15 cellular contexts compared by ENCODE assay signal in genomic region chr15:58064119-58065010, GRCh38. TPM values are rescaled to one million over a fixed set of nuclear protein-coding genes. Genes with fewer than 3 reads are reported as not detected.
DNase-seq lines count a peak whose midpoint lies in the region; ATAC-seq, FAIRE-seq and TF ChIP-seq lines count a peak whose summit lies in the region.
"Had no signal": no experiment of that assay in that cellular context is flagged by ENCODE, and none has a peak within 500 bp of the region (broad histone marks: within the 10 kb centered on the region; RNA-seq: fewer than 3 reads in every experiment).

No MANE protein-coding gene starts in this region.

- TF ChIP-seq CTCF in psoas muscle (IDR thresholded peaks at IDR 0.05) = no peak
- no peak for TF ChIP-seq CTCF in pancreas (IDR thresholded peaks at IDR 0.05)

- DNase-seq in T-helper 1 cell = no peak
- no peak for DNase-seq in T-cell
- DNase-seq in psoas muscle = no peak
- DNase-seq in pancreas = no peak
- no peak for DNase-seq in SHP77 treated with DMSO at 0.1 percent for 48 hours (lab: John Stamatoyannopoulos, UW)
- DNase-seq: erythroblast; stimulated activated CD4-positive, alpha-beta T cell treated with anti-CD3 and anti-CD28 coated beads, Interleukin-12 subunit alpha, Interleukin-12 subunit beta, amount 100 ng/mL, for 4 hours had no signal

- peak overlapping the region; percentile 17 for H3K27ac Mint-ChIP-seq in T-helper 1 cell treated with Interleukin-12 subunit alpha and Interleukin-12 subunit beta and Interleukin-4 antibody, amounts not matched to agents 30 μg/mL and 1 μg/mL, for 36 hours
- no peak overlapping the region for H3K27ac Mint-ChIP-seq in T-cell
- H3K27ac Mint-ChIP-seq: activated T-helper 2 cell treated with anti-CD3 and anti-CD28 coated beads, Interferon-gamma antibody, Interleukin-2, Interleukin-4, amounts not matched to agents 10 μg/mL and 5 μg/mL and 100 μg/mL, durations not matched to agents 14 hours and 24 hours and 36 hours had no signal

- H3K9me3 Mint-ChIP-seq in T-helper 1 cell treated with Interleukin-12 subunit alpha and Interleukin-12 subunit beta and Interleukin-4 antibody, amounts not matched to agents 30 μg/mL and 1 μg/mL, for 36 hours = no peaks in the 10 kb centered on the region
- peaks cover 0 to 6% (median 0%) of the 10 kb centered on the region in 3 donors for H3K9me3 Mint-ChIP-seq in T-cell
- H3K9me3 Mint-ChIP-seq: activated T-helper 2 cell treated with anti-CD3 and anti-CD28 coated beads, Interferon-gamma antibody, Interleukin-2, Interleukin-4, amounts not matched to agents 10 μg/mL and 5 μg/mL and 100 μg/mL, durations not matched to agents 14 hours and 24 hours and 36 hours; central memory CD8-positive, alpha-beta T cell had no signal

- ATAC-seq in T-cell (replicated peaks in 1 of 4) (no peak), psoas muscle (no peak), pancreas (no peak), GM21723 (IDR thresholded peaks at IDR 0.05; ENCODE audit: unreplicated experiment) (no peak)

- H3K4me3 Mint-ChIP-seq in T-helper 1 cell treated with Interleukin-12 subunit alpha and Interleukin-12 subunit beta and Interleukin-4 antibody, amounts not matched to agents 30 μg/mL and 1 μg/mL, for 36 hours = no peak overlapping the region
- peak overlapping the region in 2 of 3 donors; percentile 21 to 56 for H3K4me3 Mint-ChIP-seq in T-cell
- H3K4me3 Mint-ChIP-seq: central memory CD8-positive, alpha-beta T cell had no signal

- no peaks in the 10 kb centered on the region for H3K4me1 ChIP-seq in psoas muscle
- H3K4me1 ChIP-seq in pancreas = peaks cover 0 to 10% (median under 1%) of the 10 kb centered on the region in 3 donors

- CTCF ChIA-PET in T-cell (lab: Charles Lee) = interaction anchor here in 1 of 2 donors (0.6 kb wide), 1 partner anchor 631 kb away, joined by 3 read pairs; no protein-coding TSS in a partner anchor

- peaks cover 3 to 73% (median 9%) of the 10 kb centered on the region in 3 donors for H3K27me3 ChIP-seq in psoas muscle (ENCODE audit: insufficient read depth in 3 of 3, low read length in 2 of 3)
- H3K27me3 ChIP-seq in pancreas = peaks cover 0 to 31% (median 13%) of the 10 kb centered on the region in 4 donors

- WGBS in psoas muscle, 3 donors = 23 to 27% (median 24%) methylated on average over 23 of the region's 23 CpGs
- 24 to 30% methylated on average over 23 of the region's 23 CpGs for WGBS in pancreas, 2 donors

- peak overlapping the region; percentile 2; the same call in 1 of the 2 replicates for H3K4me3 ChIP-seq in iPS-18c (ENCODE audit: insufficient read depth, low read depth, low read length)
- H3K4me3 ChIP-seq in psoas muscle = peak overlapping the region; percentile 64
- peak overlapping the region in 2 of 4 donors; percentile 43 to 60 for H3K4me3 ChIP-seq in pancreas

- H3K27ac ChIP-seq in psoas muscle (no peak overlapping the region), pancreas (no peak overlapping the region)
- H3K27ac ChIP-seq: HL-60, tibial nerve had no signal

- POLR2A ChIA-PET in T-cell (lab: Charles Lee) = interaction anchor here in 1 of 2 donors (0.5 kb wide), 1 partner anchor 1617 kb away, joined by 5 read pairs; no protein-coding TSS in a partner anchor

- H3K36me3 ChIP-seq in psoas muscle (ENCODE audit: insufficient read depth in 1 of 2, low read depth in 1 of 2) (no peaks in the 10 kb centered on the region), pancreas (no peaks in the 10 kb centered on the region)
- H3K36me3 ChIP-seq: tibial nerve had no signal

- no peak for FAIRE-seq in pancreas (lab: Jason Lieb, UNC)

- H3K36me3 Mint-ChIP-seq in T-helper 1 cell treated with Interleukin-12 subunit alpha and Interleukin-12 subunit beta and Interleukin-4 antibody, amounts not matched to agents 30 μg/mL and 1 μg/mL, for 36 hours (ENCODE audit: low read depth) = no peaks in the 10 kb centered on the region
- H3K36me3 Mint-ChIP-seq in T-cell = no peaks in the 10 kb centered on the region

- H3K9me3 ChIP-seq in iPS-18c (ENCODE audit: control insufficient read depth, insufficient read depth, low read length) (no peaks in the 10 kb centered on the region), psoas muscle (no peaks in the 10 kb centered on the region), pancreas (no peaks in the 10 kb centered on the region)
- H3K9me3 ChIP-seq: tibial nerve had no signal

- H3K4me1 Mint-ChIP-seq in T-helper 1 cell treated with Interleukin-12 subunit alpha and Interleukin-12 subunit beta and Interleukin-4 antibody, amounts not matched to agents 30 μg/mL and 1 μg/mL, for 36 hours (ENCODE audit: low read depth) = peaks cover 6% of the 10 kb centered on the region
- H3K4me1 Mint-ChIP-seq in T-cell = peaks cover 6 to 14% (median 8%) of the 10 kb centered on the region in 3 donors

- intact Hi-C loops in psoas muscle (cut with DNase I) = loop anchor here in 1 of 2 donors (5.0 kb wide), 3 partner anchors 197 to 507 kb away; no protein-coding TSS in a partner anchor
- intact Hi-C loops in pancreas (cut with DNase I) = loop anchor here in 2 of 3 donors (5.0 to 10.0 kb wide), 2 partner anchors 197 to 200 kb away; no protein-coding TSS in a partner anchor

- peaks cover 71% of the 10 kb centered on the region for H3K27me3 Mint-ChIP-seq in T-helper 1 cell treated with Interleukin-12 subunit alpha and Interleukin-12 subunit beta and Interleukin-4 antibody, amounts not matched to agents 30 μg/mL and 1 μg/mL, for 36 hours (ENCODE audit: low read depth)
- H3K27me3 Mint-ChIP-seq in T-cell = peaks cover 49 to 62% of the 10 kb centered on the region in 2 donors

RNA-seq across cellular contexts. Expression of gene ALDH1A2, which starts 1.1 kb away (rescaled TPM):
- total RNA-seq in T-cell = under 1 TPM in 3 of 5 donors, not detected in 2; 0.47 to 0.95 (median 0.73) TPM
- 1 to 10 TPM; 2.5 to 4.7 (median 3.0) TPM for total RNA-seq in psoas muscle
- 1 to 10 TPM in 1 of 3 donors, under 1 TPM in 2; 0.74 to 1.9 (median 0.80) TPM for polyA plus RNA-seq in psoas muscle
- 1 to 10 TPM; 2.2 to 6.6 (median 4.7) TPM for total RNA-seq in pancreas
- 1 to 10 TPM; 1.6 to 2.5 TPM for polyA plus RNA-seq in pancreas
- total RNA-seq: A172 had no signal
